ENCODE assay signal across 35 cellular contexts in the genomic region with DNA sequence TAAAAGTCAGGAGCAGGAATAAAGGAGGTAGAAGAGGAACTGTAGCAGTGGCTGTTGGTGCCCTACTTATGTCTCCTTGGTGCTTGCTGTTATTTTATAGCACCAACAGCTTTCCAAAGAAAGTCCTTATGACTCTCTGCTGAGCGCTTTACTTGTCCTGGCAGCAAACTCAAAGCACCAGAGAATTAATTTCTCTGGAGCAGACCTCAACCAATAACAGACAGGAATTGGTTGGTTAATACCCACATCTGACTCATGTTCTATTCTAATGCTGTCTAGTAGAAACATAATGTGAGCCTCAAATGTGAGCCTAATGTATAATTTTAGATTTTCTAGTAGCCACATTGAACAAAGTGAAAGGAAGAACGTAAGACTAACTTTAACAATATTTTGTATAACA.
"Had no signal": no experiment of that assay in that cellular context is flagged by ENCODE, and none has a peak within 500 bp of the region (broad histone marks: within the 10 kb centered on the region; RNA-seq: fewer than 3 reads in every experiment).

No MANE protein-coding gene starts in this region.

- H3K36me3 Mint-ChIP-seq: activated CD4-positive, alpha-beta memory T cell treated with anti-CD3 and anti-CD28 coated beads for 36 hours; activated naive CD4-positive, alpha-beta T cell treated with anti-CD3 and anti-CD28 coated beads, Interleukin-2, amount 50 U/mL, for 72 hours; activated naive CD8-positive, alpha-beta T cell treated with anti-CD3 and anti-CD28 coated beads for 36 hours had no signal

- H3K9me3 ChIP-seq: adrenal gland, body of pancreas, breast epithelium had no signal

- H3K27ac ChIP-seq: adrenal gland, body of pancreas, brain microvascular endothelial cell, breast epithelium, VCaP had no signal

- H3K9me3 Mint-ChIP-seq: activated naive CD8-positive, alpha-beta T cell treated with anti-CD3 and anti-CD28 coated beads for 36 hours had no signal

- H3K27me3 ChIP-seq: adrenal gland, body of pancreas, brain microvascular endothelial cell, breast epithelium had no signal

- H3K4me3 ChIP-seq: adrenal gland, body of pancreas, breast epithelium had no signal

- H3K36me3 ChIP-seq: adrenal gland, brain microvascular endothelial cell, breast epithelium had no signal

- H3K4me3 Mint-ChIP-seq: activated B cell treated with CpG ODN at 0.5 μM for 24 hours; activated CD4-positive, alpha-beta memory T cell treated with anti-CD3 and anti-CD28 coated beads for 36 hours; activated CD4-positive, alpha-beta T cell treated with anti-CD3 and anti-CD28 coated beads, Interleukin-2, amount 10 ng/mL, durations not matched to agents 24 days and 14 days; activated CD8-positive, alpha-beta T cell treated with anti-CD3 and anti-CD28 coated beads for 36 hours; activated naive CD4-positive, alpha-beta T cell treated with anti-CD3 and anti-CD28 coated beads for 36 hours; activated naive CD8-positive, alpha-beta T cell treated with anti-CD3 and anti-CD28 coated beads for 36 hours; activated T-cell treated with anti-CD3 and anti-CD28 coated beads, Interleukin-2, amount 50 U/mL, for 4 hours; activated T-cell treated with anti-CD3 and anti-CD28 coated beads, Interleukin-2, amount 50 U/mL, for 72 hours; activated T-helper 1 cell treated with anti-CD3 and anti-CD28 coated beads, Interleukin-12 subunit alpha, Interleukin-12 subunit beta, Interleukin-2, Interleukin-4 antibody, amounts not matched to agents 30 ng/mL and 10 ng/mL and 1 ng/mL, durations not matched to agents 14 hours and 24 hours and 36 hours; activated T-helper 17 cell treated with anti-CD3 and anti-CD28 coated beads, Interleukin-2, amount 50 U/mL, for 72 hours; T-helper 1 cell treated with Interleukin-12 subunit alpha and Interleukin-12 subunit beta and Interleukin-4 antibody, amounts not matched to agents 30 μg/mL and 1 μg/mL, for 36 hours; T-helper 2 cell treated with Interferon-gamma antibody and Interleukin-4, amounts not matched to agents 5 μg/mL and 100 μg/mL, for 36 hours had no signal

- DNase-seq: activated B cell treated with CpG ODN at 0.5 μM for 24 hours; activated CD4-positive, alpha-beta memory T cell treated with anti-CD3 and anti-CD28 coated beads for 36 hours; activated CD4-positive, alpha-beta T cell treated with anti-CD3 and anti-CD28 coated beads for 4 hours; activated CD4-positive, alpha-beta T cell treated with anti-CD3 and anti-CD28 coated beads, Interleukin-2, amount 10 ng/mL, durations not matched to agents 24 days and 14 days; activated CD4-positive, alpha-beta T cell treated with anti-CD3 and anti-CD28 coated beads, Interleukin-2, amount 50 U/mL, for 1 hour; activated CD4-positive, alpha-beta T cell treated with anti-CD3 and anti-CD28 coated beads, Interleukin-2, amount 50 U/mL, for 4 hours; activated CD4-positive, CD25-positive, alpha-beta regulatory T cell treated with anti-CD3 and anti-CD28 coated beads, Interleukin-2, amount 50 U/mL, for 72 hours; activated CD8-positive, alpha-beta memory T cell treated with anti-CD3 and anti-CD28 coated beads, Interleukin-2, amount 50 U/mL, for 4 hours; activated CD8-positive, alpha-beta T cell treated with anti-CD3 and anti-CD28 coated beads for 36 hours; activated effector memory CD4-positive, alpha-beta T cell treated with anti-CD3 and anti-CD28 coated beads, Interleukin-2, amount 50 U/mL, for 16 hours; activated gamma-delta T cell treated with Interleukin-2 at 50 U/mL for 16 hours; activated naive CD4-positive, alpha-beta T cell; activated naive CD4-positive, alpha-beta T cell treated with anti-CD3 and anti-CD28 coated beads for 36 hours; activated naive CD4-positive, alpha-beta T cell treated with anti-CD3 and anti-CD28 coated beads, Interleukin-2, amount 50 U/mL, for 16 hours; activated naive CD8-positive, alpha-beta T cell treated with anti-CD3 and anti-CD28 coated beads for 36 hours; activated T-cell treated with anti-CD3 and anti-CD28 coated beads for 4 hours; activated T-cell treated with anti-CD3 and anti-CD28 coated beads, Interleukin-2, amount 50 U/mL, for 1 hour; activated T-cell treated with anti-CD3 and anti-CD28 coated beads, Interleukin-2, amount 50 U/mL, for 4 hours; activated T-cell treated with anti-CD3 and anti-CD28 coated beads, Interleukin-2, amount 50 U/mL, for 72 hours; adrenal gland; amniotic stem cell; aorta; body of pancreas; brain microvascular endothelial cell; central memory CD4-positive, alpha-beta T cell; T-helper 1 cell; T-helper 2 cell; T-helper 9 cell had no signal

- ATAC-seq: activated CD8-positive, alpha-beta T cell treated with anti-CD3 and anti-CD28 coated beads for 36 hours; activated naive CD4-positive, alpha-beta T cell treated with anti-CD3 and anti-CD28 coated beads, Interleukin-2, amount 50 U/mL, for 72 hours; activated T-cell treated with anti-CD3 and anti-CD28 coated beads, Interleukin-2, amount 50 U/mL, for 4 hours; activated T-cell treated with anti-CD3 and anti-CD28 coated beads, Interleukin-2, amount 50 U/mL, for 72 hours; activated T-helper 17 cell treated with anti-CD3 and anti-CD28 coated beads, Interleukin-2, amount 50 U/mL, for 72 hours; body of pancreas had no signal

- H3K4me1 ChIP-seq: adrenal gland, body of pancreas, breast epithelium had no signal

- H3K4me1 Mint-ChIP-seq: activated CD4-positive, alpha-beta T cell treated with anti-CD3 and anti-CD28 coated beads, Interleukin-2, amount 10 ng/mL, durations not matched to agents 24 days and 14 days; activated naive CD8-positive, alpha-beta T cell treated with anti-CD3 and anti-CD28 coated beads for 36 hours; activated T-helper 17 cell treated with anti-CD3 and anti-CD28 coated beads, Interleukin-2, amount 50 U/mL, for 72 hours had no signal

- H3K27ac Mint-ChIP-seq: activated B cell treated with CpG ODN at 0.5 μM for 24 hours; activated CD4-positive, alpha-beta memory T cell treated with anti-CD3 and anti-CD28 coated beads for 36 hours; activated CD4-positive, alpha-beta T cell treated with anti-CD3 and anti-CD28 coated beads, Interleukin-2, amount 10 ng/mL, durations not matched to agents 24 days and 14 days; activated CD8-positive, alpha-beta T cell treated with anti-CD3 and anti-CD28 coated beads for 36 hours; activated naive CD4-positive, alpha-beta T cell treated with anti-CD3 and anti-CD28 coated beads for 36 hours; activated naive CD4-positive, alpha-beta T cell treated with anti-CD3 and anti-CD28 coated beads, Interleukin-2, amount 50 U/mL, for 72 hours; activated naive CD8-positive, alpha-beta T cell treated with anti-CD3 and anti-CD28 coated beads for 36 hours; activated T-cell treated with anti-CD3 and anti-CD28 coated beads, Interleukin-2, amount 50 U/mL, for 72 hours; activated T-helper 1 cell treated with anti-CD3 and anti-CD28 coated beads, Interleukin-12 subunit alpha, Interleukin-12 subunit beta, Interleukin-2, Interleukin-4 antibody, amounts not matched to agents 30 ng/mL and 10 ng/mL and 1 ng/mL, durations not matched to agents 14 hours and 24 hours and 36 hours; activated T-helper 17 cell treated with anti-CD3 and anti-CD28 coated beads, Interleukin-2, amount 50 U/mL, for 72 hours; T-helper 1 cell treated with Interleukin-12 subunit alpha and Interleukin-12 subunit beta and Interleukin-4 antibody, amounts not matched to agents 30 μg/mL and 1 μg/mL, for 36 hours; T-helper 2 cell treated with Interferon-gamma antibody and Interleukin-4, amounts not matched to agents 5 μg/mL and 100 μg/mL, for 36 hours had no signal
